8 cellular contexts compared by ENCODE assay signal in the genomic region with DNA sequence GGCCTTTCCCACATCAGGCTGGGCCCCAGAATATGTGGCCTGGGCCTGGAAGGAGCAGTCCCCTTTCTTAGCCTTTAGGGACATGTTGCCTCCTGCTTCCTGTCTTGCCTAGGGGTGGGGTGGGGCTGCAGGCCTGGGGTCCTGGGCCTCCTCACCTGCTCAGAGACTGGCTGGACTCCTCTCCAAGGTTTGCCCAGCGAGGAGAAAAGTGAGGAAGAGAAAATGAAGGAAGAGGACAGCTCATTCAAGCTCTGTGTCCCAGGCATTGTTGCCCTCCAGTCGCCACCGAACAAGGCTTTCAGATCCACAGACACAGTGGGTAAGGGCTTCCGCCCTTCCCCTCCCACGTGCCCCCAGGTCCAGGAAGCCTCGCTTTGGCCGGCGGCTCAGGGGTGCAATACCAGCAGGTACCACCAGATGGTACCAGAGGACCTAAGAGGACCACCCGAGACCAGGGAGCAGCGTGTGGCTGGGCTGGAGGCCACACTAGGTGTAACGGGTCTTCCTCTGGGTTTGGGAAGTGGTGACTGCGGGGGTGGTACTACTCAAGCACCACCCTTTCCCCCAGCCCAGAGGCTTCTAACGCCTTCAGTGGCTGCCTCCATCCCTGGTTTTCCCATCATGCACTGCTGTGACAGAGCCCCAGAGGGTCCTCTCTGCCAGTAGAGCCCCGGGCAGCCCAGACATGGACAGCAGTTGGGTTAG. TPM values are rescaled to one million over a fixed set of nuclear protein-coding genes. Genes with fewer than 3 reads are reported as not detected.
DNase-seq lines count a peak whose midpoint lies in the region; ATAC-seq and TF ChIP-seq lines count a peak whose summit lies in the region.

No MANE protein-coding gene starts in this region.

- no peaks in the 10 kb centered on the region for H3K27me3 Mint-ChIP-seq in activated CD8-positive, alpha-beta T cell treated with anti-CD3 and anti-CD28 coated beads, Interleukin-2, amount 10 ng/mL, durations not matched to agents 7 days and 5 days (ENCODE audit: low read depth)

- H2BK5ac ChIP-seq in mesenchymal stem cell (ENCODE audit: low read depth, low read length, poor library complexity, severe bottlenecking) = no peak overlapping the region

- peak overlapping the region; percentile 46 for H4K8ac ChIP-seq in mesenchymal stem cell (ENCODE audit: low read length)

- CTCF ChIA-PET in activated CD8-positive, alpha-beta T cell treated with anti-CD3 and anti-CD28 coated beads, Interleukin-2, amount 10 ng/mL, durations not matched to agents 7 days and 5 days (lab: Charles Lee) = interaction anchor here (0.7 to 4.2 kb wide), 38 partner anchors 10 to 285 kb away, joined by 3 to 44 read pairs (median 4); a partner anchor contains a TSS

- H3K4ac ChIP-seq in mesenchymal stem cell (ENCODE audit: low read depth in 1 of 2, low read length in 2 of 2) = no peak overlapping the region

- no peak overlapping the region for H3K27ac ChIP-seq in mesenchymal stem cell (ENCODE audit: low read length, poor library complexity, severe bottlenecking)

- peak overlapping the region; percentile 43 for H2AFZ ChIP-seq in mesenchymal stem cell (ENCODE audit: low read depth, low read length)

- peaks cover 18% of the 10 kb centered on the region for H3K4me1 ChIP-seq in mesenchymal stem cell (ENCODE audit: control insufficient read depth, insufficient read depth, low read depth, low read length)

- H3K36me3 ChIP-seq in mesenchymal stem cell (ENCODE audit: control insufficient read depth in 1 of 2, insufficient read depth in 2 of 2, low read depth in 1 of 2, low read length in 2 of 2) = no peaks in the 10 kb centered on the region

- H3K9ac ChIP-seq in mesenchymal stem cell (ENCODE audit: low read length) = peak overlapping the region; percentile 24

- no peaks in the 10 kb centered on the region for H3K79me1 ChIP-seq in mesenchymal stem cell (replicated peaks; ENCODE audit: low read length, poor library complexity, severe bottlenecking)

- peak overlapping the region in 1 of 2 experiments; percentile 85 for H2BK12ac ChIP-seq in mesenchymal stem cell (ENCODE audit: low read length in 2 of 2)

- peak overlapping the region in 1 of 2 experiments; percentile 5 for H3K18ac ChIP-seq in mesenchymal stem cell (ENCODE audit: low read depth in 1 of 2, low read length in 2 of 2)

- H3K36me3 Mint-ChIP-seq in activated CD8-positive, alpha-beta T cell treated with anti-CD3 and anti-CD28 coated beads, Interleukin-2, amount 10 ng/mL, durations not matched to agents 7 days and 5 days (ENCODE audit: low read depth) = no peaks in the 10 kb centered on the region

- peaks cover 33% of the 10 kb centered on the region for H3K4me1 Mint-ChIP-seq in activated CD8-positive, alpha-beta T cell treated with anti-CD3 and anti-CD28 coated beads, Interleukin-2, amount 10 ng/mL, durations not matched to agents 7 days and 5 days (ENCODE audit: low read depth)

- ATAC-seq in GM18505 (IDR thresholded peaks at IDR 0.05; ENCODE audit: unreplicated experiment) (peak; percentile 44), HG03460 (IDR thresholded peaks at IDR 0.05; ENCODE audit: unreplicated experiment) (peak; percentile 50)
- peak; percentile 92 for ATAC-seq in activated CD8-positive, alpha-beta T cell treated with anti-CD3 and anti-CD28 coated beads, Interleukin-2, amount 10 ng/mL, durations not matched to agents 7 days and 5 days

- no peaks in the 10 kb centered on the region for H3K27me3 ChIP-seq in mesenchymal stem cell (ENCODE audit: control insufficient read depth in 1 of 2, insufficient read depth in 1 of 2, low read length in 2 of 2)

- POLR2A ChIA-PET in activated CD8-positive, alpha-beta T cell treated with anti-CD3 and anti-CD28 coated beads, Interleukin-2, amount 10 ng/mL, durations not matched to agents 7 days and 5 days (lab: Charles Lee) = interaction anchor here (1.3 to 1.7 kb wide), 2 partner anchors 115 to 126 kb away, joined by 5 to 6 read pairs; a partner anchor contains a TSS

- DNase-seq in A172 (ENCODE audit: low spot score) (peak; percentile 73), NCI-H82 (lab: John Stamatoyannopoulos, UW) (peak; percentile 93), ecto neural progenitor cell (ENCODE audit: low spot score) (peak; percentile 85), mesenchymal stem cell (peak; percentile 67)
- peak; percentile 93 for DNase-seq in activated CD8-positive, alpha-beta T cell treated with anti-CD3 and anti-CD28 coated beads, Interleukin-2, amount 10 ng/mL, durations not matched to agents 7 days and 5 days
- peak; percentile 76 to 81 for DNase-seq in stimulated activated CD8-positive, alpha-beta memory T cell treated with anti-CD3 and anti-CD28 coated beads, Interleukin-2, amount 100 ng/mL, for 1 hour (ENCODE audit: low read depth in 2 of 2)

- no peak overlapping the region for H4K91ac ChIP-seq in mesenchymal stem cell (ENCODE audit: low read length)

- H3K9me3 Mint-ChIP-seq in activated CD8-positive, alpha-beta T cell treated with anti-CD3 and anti-CD28 coated beads, Interleukin-2, amount 10 ng/mL, durations not matched to agents 7 days and 5 days (ENCODE audit: insufficient read depth) = no peaks in the 10 kb centered on the region

- peak overlapping the region; percentile 78 for H3K4me3 Mint-ChIP-seq in activated CD8-positive, alpha-beta T cell treated with anti-CD3 and anti-CD28 coated beads, Interleukin-2, amount 10 ng/mL, durations not matched to agents 7 days and 5 days

- no peak overlapping the region for H2BK120ac ChIP-seq in mesenchymal stem cell (ENCODE audit: low read depth, low read length)

- WGBS in mesenchymal stem cell = 26% methylated on average over 10 of the region's 14 CpGs

- H3K14ac ChIP-seq in mesenchymal stem cell (ENCODE audit: low read length in 2 of 2) = no peak overlapping the region

- no peak overlapping the region for H2AK5ac ChIP-seq in mesenchymal stem cell (ENCODE audit: low read length, severe bottlenecking)

- TF ChIP-seq POLR2A in GM18505 (IDR thresholded peaks at IDR 0.05; ENCODE audit: borderline replicate concordance, extremely low read depth, insufficient read depth, insufficient read length) = peak; percentile 62

- H3K27ac Mint-ChIP-seq in activated CD8-positive, alpha-beta T cell treated with anti-CD3 and anti-CD28 coated beads, Interleukin-2, amount 10 ng/mL, durations not matched to agents 7 days and 5 days = peak overlapping the region; percentile 96

- peak overlapping the region in 1 of 2 experiments; percentile 61 for H3K23ac ChIP-seq in mesenchymal stem cell (ENCODE audit: low read length in 2 of 2)

- H2BK15ac ChIP-seq in mesenchymal stem cell (ENCODE audit: low read depth, poor library complexity, severe bottlenecking) = no peak overlapping the region

- H3K4me3 ChIP-seq in mesenchymal stem cell (ENCODE audit: insufficient read depth in 1 of 2, low read depth in 1 of 2, low read length in 2 of 2) = peak overlapping the region in 1 of 2 experiments; percentile 39

- H3K4me2 ChIP-seq in mesenchymal stem cell (ENCODE audit: low read length, poor library complexity, severe bottlenecking) = peak overlapping the region; percentile 42

- no peaks in the 10 kb centered on the region for H3K9me3 ChIP-seq in mesenchymal stem cell (ENCODE audit: control insufficient read depth, low read length)

RNA-seq across cellular contexts. Expression of a gene that starts 5.5 kb away (rescaled TPM):
- 23.1 and 27.1 TPM in 2 replicates for total RNA-seq in A172 (2014; rRNA removed; shearing (Covaris generic))
- 10 to 100 TPM; 76.0 to 76.2 TPM for total RNA-seq in activated CD8-positive, alpha-beta T cell treated with anti-CD3 and anti-CD28 coated beads, Interleukin-2, amount 10 ng/mL, durations not matched to agents 7 days and 5 days
- polyA plus RNA-seq in mesenchymal stem cell (2013, experiment 1 of 2) = 15.2 TPM
- polyA plus RNA-seq in mesenchymal stem cell (2013, experiment 2 of 2) = 15.1 TPM

RNA-seq across cellular contexts. Expression of a gene that starts 35.6 kb away (rescaled TPM):
- total RNA-seq in A172 (2014; rRNA removed; shearing (Covaris generic)) = 57.5 and 59.8 TPM in 2 replicates
- total RNA-seq in activated CD8-positive, alpha-beta T cell treated with anti-CD3 and anti-CD28 coated beads, Interleukin-2, amount 10 ng/mL, durations not matched to agents 7 days and 5 days = 10 to 100 TPM; 57.8 to 59.3 TPM
- 4.6 TPM for polyA plus RNA-seq in mesenchymal stem cell (2013, experiment 1 of 2)
- polyA plus RNA-seq in mesenchymal stem cell (2013, experiment 2 of 2) = 4.5 TPM
